In genomic region chr2:29114841-29115609, GRCh38 we compare ENCODE assay signal across 1 cellular context.
TF ChIP-seq lines count a peak whose summit lies in the region.

Gene CLIP4 (plus strand): TSS chr2:29115415. CDS start chr2:29121389, 5,974 bp downstream.

TF ChIP-seq in HepG2, 621 proteins besides CTCF, POLR2A, EP300 and RAD21:
- TF ChIP-seq DBP (CRISPR knock-in tag; IDR thresholded peaks at IDR 0.05; ENCODE audit: not compliant biosample characterization) (no peak), ZNF318 (CRISPR knock-in tag; IDR thresholded peaks at IDR 0.05) (no peak)
